ENCODE assay signal across 12 cellular contexts in genomic region chr12:647039-647712, GRCh38. TPM values are rescaled to one million over a fixed set of nuclear protein-coding genes. Genes with fewer than 3 reads are reported as not detected.
DNase-seq lines count a peak whose midpoint lies in the region; ATAC-seq and TF ChIP-seq lines count a peak whose summit lies in the region.
"Had no signal": no experiment of that assay in that cellular context is flagged by ENCODE, and none has a peak within 500 bp of the region (broad histone marks: within the 10 kb centered on the region; RNA-seq: fewer than 3 reads in every experiment).

No MANE protein-coding gene starts in this region.

- peaks cover 43% of the 10 kb centered on the region for H3K4me1 Mint-ChIP-seq in nephron

- no peak overlapping the region for H3K4me3 Mint-ChIP-seq in nephron
- H3K4me3 Mint-ChIP-seq: activated naive CD4-positive, alpha-beta T cell treated with anti-CD3 and anti-CD28 coated beads, Interleukin-2, amount 10 ng/mL, durations not matched to agents 7 days and 5 days; neural progenitor cell had no signal

- H3K27me3 ChIP-seq in Panc1 (ENCODE audit: control insufficient read depth, insufficient read depth, low read length) (no peaks in the 10 kb centered on the region), thymus (ENCODE audit: control insufficient read depth, insufficient read depth) (no peaks in the 10 kb centered on the region), BE2C (no peaks in the 10 kb centered on the region)
- H3K27me3 ChIP-seq: colonic mucosa had no signal

- CTCF ChIA-PET in Panc1 (lab: Charles Lee) = no interaction called here

- no TSS peak for BruUV-seq in Panc1 (replicated peaks; lab: Mats Ljungman, UMichigan)

- ATAC-seq in Panc1 = no peak

- H3K9me3 Mint-ChIP-seq in nephron = no peaks in the 10 kb centered on the region
- H3K9me3 Mint-ChIP-seq: activated naive CD4-positive, alpha-beta T cell treated with anti-CD3 and anti-CD28 coated beads, Interleukin-2, amount 10 ng/mL, durations not matched to agents 7 days and 5 days had no signal

- DNase-seq in Panc1 (ENCODE audit: low read depth, low spot score) (no peak), 8988T (no peak), CD1c-positive myeloid dendritic cell (ENCODE audit: extremely low spot score) (no peak), BE2C (no peak)
- DNase-seq: activated naive CD4-positive, alpha-beta T cell treated with anti-CD3 and anti-CD28 coated beads, Interleukin-2, amount 10 ng/mL, durations not matched to agents 7 days and 5 days; Caco-2; NCI-H1417 had no signal

- H3K27ac ChIP-seq in Panc1 (ENCODE audit: low read length) (peak overlapping the region; percentile 90), cingulate gyrus (ENCODE audit: low read depth, low read length) (peak overlapping the region; percentile 92), thymus (ENCODE audit: low read depth) (peak overlapping the region; percentile 47)
- H3K27ac ChIP-seq: neural progenitor cell had no signal

- H3K27ac Mint-ChIP-seq in nephron = peak overlapping the region in 2 of 3 experiments; percentile 67 to 93
- H3K27ac Mint-ChIP-seq: activated naive CD4-positive, alpha-beta T cell treated with anti-CD3 and anti-CD28 coated beads, Interleukin-2, amount 10 ng/mL, durations not matched to agents 7 days and 5 days; neural progenitor cell had no signal

- TF ChIP-seq CTCF in Panc1 (IDR thresholded peaks at IDR 0.05) = no peak
- TF ChIP-seq CTCF in nephron (IDR thresholded peaks at IDR 0.05; ENCODE audit: unreplicated experiment in 3 of 3) = no peak
- no peak for TF ChIP-seq CTCF in BE2C (IDR thresholded peaks at IDR 0.05; ENCODE audit: low read depth, low read length)

- H3K4me3 ChIP-seq in Panc1 (ENCODE audit: low read depth in 2 of 2, low read length in 2 of 2) (no peak overlapping the region), thymus (ENCODE audit: low read length) (no peak overlapping the region), BE2C (ENCODE audit: low read depth, low read length) (no peak overlapping the region)
- H3K4me3 ChIP-seq: colonic mucosa, neural progenitor cell had no signal

- WGBS in thymus = 93% methylated on average over 7 of the region's 7 CpGs

- POLR2A ChIA-PET in Panc1 (lab: Charles Lee) = no interaction called here

- H3K36me3 ChIP-seq in Panc1 (ENCODE audit: control insufficient read depth, insufficient read depth, low read length) (no peaks in the 10 kb centered on the region), thymus (ENCODE audit: control insufficient read depth, insufficient read depth) (no peaks in the 10 kb centered on the region), BE2C (no peaks in the 10 kb centered on the region)
- H3K36me3 ChIP-seq: colonic mucosa, neural progenitor cell had no signal

- H3K9me3 ChIP-seq in Panc1 (ENCODE audit: control insufficient read depth, insufficient read depth, low read depth, low read length) (no peaks in the 10 kb centered on the region), thymus (ENCODE audit: control insufficient read depth) (no peaks in the 10 kb centered on the region), BE2C (no peaks in the 10 kb centered on the region)
- H3K9me3 ChIP-seq: Caco-2, colonic mucosa had no signal

- peaks cover 3% of the 10 kb centered on the region for H3K27me3 Mint-ChIP-seq in nephron (ENCODE audit: low read depth)

- in situ Hi-C loops in Panc1 (cut with HindIII; ENCODE audit: low pct_unique_long_range_greater_than_20kb, low sequenced_read_pairs) = no loop called here

- no peaks in the 10 kb centered on the region for H3K36me3 Mint-ChIP-seq in nephron (ENCODE audit: low read depth)
- H3K36me3 Mint-ChIP-seq: activated naive CD4-positive, alpha-beta T cell treated with anti-CD3 and anti-CD28 coated beads, Interleukin-2, amount 10 ng/mL, durations not matched to agents 7 days and 5 days; neural progenitor cell had no signal

- peaks cover 41% of the 10 kb centered on the region for H3K4me1 ChIP-seq in Panc1 (ENCODE audit: control insufficient read depth, insufficient read depth, low read length)
- H3K4me1 ChIP-seq in thymus (ENCODE audit: control insufficient read depth, insufficient read depth, low read length) = peaks cover 7% of the 10 kb centered on the region
- peaks cover 11% of the 10 kb centered on the region for H3K4me1 ChIP-seq in BE2C

- intact Hi-C loops in Panc1 (cut with micrococcal nuclease; ENCODE audit: unreplicated experiment) = loop anchor here (10.0 kb wide), 1 partner anchor 108 kb away; the partner anchor contains the start of gene WNK1

RNA-seq across cellular contexts. Expression of gene NINJ2, which starts 16.1 kb away (rescaled TPM):
- 1.9 TPM for total RNA-seq in Panc1 (2021; ENCODE audit: unreplicated experiment)
- polyA plus RNA-seq in Panc1 (2012; ENCODE audit: insufficient read length) = 2.2 TPM
- 11.5 TPM for polyA plus RNA-seq in thymus
- 3.1 TPM for polyA plus RNA-seq in BE2C (2012; ENCODE audit: insufficient read depth, insufficient read length, low read depth)
